1 cellular context compared by ENCODE assay signal in genomic region chr16:85539084-85539483, GRCh38.
TF ChIP-seq lines count a peak whose summit lies in the region.

No MANE protein-coding gene starts in this region.

TF ChIP-seq in HepG2, 621 proteins besides CTCF, POLR2A, EP300 and RAD21 (continued from another document):
- TF ChIP-seq ZNF414 (CRISPR knock-in tag; IDR thresholded peaks at IDR 0.05) (0 out of 2 replicates have a peak, but pooled peaks have one; percentile 37), HDAC1 (CRISPR knock-in tag; IDR thresholded peaks at IDR 0.05) (no peak), FOXC1 (CRISPR knock-in tag; IDR thresholded peaks at IDR 0.05; ENCODE audit: borderline replicate concordance) (0 out of 2 replicates have a peak, but pooled peaks have one; percentile 57), THAP9 (CRISPR knock-in tag; IDR thresholded peaks at IDR 0.05; ENCODE audit: borderline replicate concordance) (0 out of 2 replicates have a peak, but pooled peaks have one; percentile 4), ZNF3 (CRISPR knock-in tag; IDR thresholded peaks at IDR 0.05) (no peak), EED (CRISPR knock-in tag; IDR thresholded peaks at IDR 0.05) (0 out of 2 replicates have a peak, but pooled peaks have one; percentile 59), MAX (IDR thresholded peaks at IDR 0.05) (no peak), ZNF460 (CRISPR knock-in tag; IDR thresholded peaks at IDR 0.05; ENCODE audit: borderline replicate concordance) (no peak), MNT (IDR thresholded peaks at IDR 0.05) (peak; percentile 87), ZNF138 (CRISPR knock-in tag; IDR thresholded peaks at IDR 0.05; ENCODE audit: low read depth) (no peak), ZNF441 (CRISPR knock-in tag; IDR thresholded peaks at IDR 0.05; ENCODE audit: borderline replicate concordance) (0 out of 2 replicates have a peak, but pooled peaks have one; percentile 1), PLRG1 (conservative IDR thresholded peaks at IDR 0.05) (no peak), YEATS4 (CRISPR knock-in tag; IDR thresholded peaks at IDR 0.05; ENCODE audit: borderline replicate concordance) (no peak), SP4 (CRISPR knock-in tag; IDR thresholded peaks at IDR 0.05) (0 out of 2 replicates have a peak, but pooled peaks have one; percentile 22), NFATC3 (CRISPR knock-in tag; IDR thresholded peaks at IDR 0.05) (no peak), ZNF101 (CRISPR knock-in tag; IDR thresholded peaks at IDR 0.05; ENCODE audit: borderline replicate concordance, low read depth) (no peak), ZNF564 (CRISPR knock-in tag; IDR thresholded peaks at IDR 0.05) (0 out of 2 replicates have a peak, but pooled peaks have one; percentile 2), KDM4B (CRISPR knock-in tag; IDR thresholded peaks at IDR 0.05) (no peak), SP140L (CRISPR knock-in tag; IDR thresholded peaks at IDR 0.05; ENCODE audit: borderline replicate concordance) (no peak), HINFP (CRISPR knock-in tag; IDR thresholded peaks at IDR 0.05; ENCODE audit: low read depth) (no peak), ZNF280D (CRISPR knock-in tag; IDR thresholded peaks at IDR 0.05) (0 out of 2 replicates have a peak, but pooled peaks have one; percentile 3), BATF2 (CRISPR knock-in tag; IDR thresholded peaks at IDR 0.05) (no peak), ZNF30 (CRISPR knock-in tag; IDR thresholded peaks at IDR 0.05) (0 out of 2 replicates have a peak, but pooled peaks have one; percentile 61), ZNF784 (CRISPR knock-in tag; IDR thresholded peaks at IDR 0.05; ENCODE audit: borderline replicate concordance) (no peak)
